Comparison of ENCODE assay signal across 6 cellular contexts in genomic region chr1:43969416-43969745, GRCh38. TPM values are rescaled to one million over a fixed set of nuclear protein-coding genes. Genes with fewer than 3 reads are reported as not detected.
A peak's percentile ranks its signal among the peaks of the same experiment; 100 is the strongest.
DNase-seq lines count a peak whose midpoint lies in the region; ATAC-seq and TF ChIP-seq lines count a peak whose summit lies in the region.

No MANE protein-coding gene starts in this region.

- no peaks in the 10 kb centered on the region for H3K27me3 Mint-ChIP-seq in CD4-positive, alpha-beta T cell
- no peaks in the 10 kb centered on the region for H3K27me3 Mint-ChIP-seq in T-helper 17 cell

- H3K4ac ChIP-seq in mesenchymal stem cell (ENCODE audit: low read depth in 1 of 2, low read length in 2 of 2), result no peak overlapping the region

- TF ChIP-seq CTCF in CD4-positive, alpha-beta T cell (IDR thresholded peaks at IDR 0.05), result no peak

- H3K9me3 Mint-ChIP-seq in CD4-positive, alpha-beta T cell, result no peaks in the 10 kb centered on the region

- no peak overlapping the region for H4K8ac ChIP-seq in mesenchymal stem cell (ENCODE audit: low read length)

- H2BK12ac ChIP-seq in mesenchymal stem cell (ENCODE audit: low read length in 2 of 2), result no peak overlapping the region

- H3K27me3 ChIP-seq in CD4-positive, alpha-beta T cell (ENCODE audit: control insufficient read depth, insufficient read depth, low read length), result no peaks in the 10 kb centered on the region
- H3K27me3 ChIP-seq in mesenchymal stem cell (ENCODE audit: control insufficient read depth in 1 of 2, insufficient read depth in 1 of 2, low read length in 2 of 2), result no peaks in the 10 kb centered on the region

- POLR2A ChIA-PET in CD4-positive, alpha-beta T cell (lab: Charles Lee), result interaction anchor here (0.9 to 1.4 kb wide), 3 partner anchors 21 to 244 kb away, joined by 3 to 7 read pairs (median 4); partner anchors contain the start of genes DMAP1 and IPO13

- no peak overlapping the region for H2AK5ac ChIP-seq in mesenchymal stem cell (ENCODE audit: low read length, severe bottlenecking)

- no peak for ATAC-seq in CD4-positive, alpha-beta T cell (ENCODE audit: poor library complexity)
- ATAC-seq in T-helper 17 cell (no peak), HG02870 (IDR thresholded peaks at IDR 0.05; ENCODE audit: unreplicated experiment) (no peak), GM18498 (IDR thresholded peaks at IDR 0.05; ENCODE audit: unreplicated experiment) (no peak)

- no peaks in the 10 kb centered on the region for H3K9me3 ChIP-seq in CD4-positive, alpha-beta T cell (ENCODE audit: control insufficient read depth, low read length)
- H3K9me3 ChIP-seq in T-helper 17 cell (ENCODE audit: control insufficient read depth, low read length, poor library complexity, severe bottlenecking), result no peaks in the 10 kb centered on the region
- no peaks in the 10 kb centered on the region for H3K9me3 ChIP-seq in mesenchymal stem cell (ENCODE audit: control insufficient read depth, low read length)

- H2AFZ ChIP-seq in mesenchymal stem cell (ENCODE audit: low read depth, low read length), result no peak overlapping the region

- H3K36me3 ChIP-seq in mesenchymal stem cell (ENCODE audit: control insufficient read depth in 1 of 2, insufficient read depth in 2 of 2, low read depth in 1 of 2, low read length in 2 of 2), result peaks cover 49 to 57% of the 10 kb centered on the region in 2 experiments

- peaks cover 11% of the 10 kb centered on the region for H3K4me1 ChIP-seq in mesenchymal stem cell (ENCODE audit: control insufficient read depth, insufficient read depth, low read depth, low read length)

- H4K91ac ChIP-seq in mesenchymal stem cell (ENCODE audit: low read length), result no peak overlapping the region

- H3K14ac ChIP-seq in mesenchymal stem cell (ENCODE audit: low read length in 2 of 2), result no peak overlapping the region

- peak overlapping the region; percentile 90 for H3K4me3 Mint-ChIP-seq in CD4-positive, alpha-beta T cell
- H3K4me3 Mint-ChIP-seq in T-helper 17 cell, result peak overlapping the region; percentile 93

- H3K36me3 Mint-ChIP-seq in CD4-positive, alpha-beta T cell (ENCODE audit: low read depth), result peaks cover 15% of the 10 kb centered on the region
- H3K36me3 Mint-ChIP-seq in T-helper 17 cell (ENCODE audit: low read depth), result peaks cover 4% of the 10 kb centered on the region

- H2BK5ac ChIP-seq in mesenchymal stem cell (ENCODE audit: low read depth, low read length, poor library complexity, severe bottlenecking), result no peak overlapping the region

- H3K27ac ChIP-seq in CD4-positive, alpha-beta T cell (ENCODE audit: low read depth, low read length), result no peak overlapping the region
- H3K27ac ChIP-seq in mesenchymal stem cell (ENCODE audit: low read length, poor library complexity, severe bottlenecking), result no peak overlapping the region

- CTCF ChIA-PET in CD4-positive, alpha-beta T cell (lab: Charles Lee), result interaction anchor here (1.6 kb wide), 1 partner anchor 22 kb away, joined by 4 read pairs; the partner anchor contains the start of gene IPO13

- no peak overlapping the region for H2BK15ac ChIP-seq in mesenchymal stem cell (ENCODE audit: low read depth, poor library complexity, severe bottlenecking)

- H3K79me1 ChIP-seq in mesenchymal stem cell (replicated peaks; ENCODE audit: low read length, poor library complexity, severe bottlenecking), result peaks cover 22% of the 10 kb centered on the region

- peak overlapping the region in 1 of 2 experiments; percentile 100 for H3K4me3 ChIP-seq in mesenchymal stem cell (ENCODE audit: insufficient read depth in 1 of 2, low read depth in 1 of 2, low read length in 2 of 2)

- DNase-seq in CD4-positive, alpha-beta T cell, result no peak
- no peak for DNase-seq in T-helper 17 cell
- no peak for DNase-seq in mesenchymal stem cell
- DNase-seq in epidermal melanocyte (ENCODE audit: insufficient read length, low spot score), result no peak

- H2BK120ac ChIP-seq in mesenchymal stem cell (ENCODE audit: low read depth, low read length), result no peak overlapping the region

- peak overlapping the region; percentile 74 for H3K27ac Mint-ChIP-seq in CD4-positive, alpha-beta T cell
- no peak overlapping the region for H3K27ac Mint-ChIP-seq in T-helper 17 cell

- no peak overlapping the region for H3K9ac ChIP-seq in mesenchymal stem cell (ENCODE audit: low read length)

- no peak overlapping the region for H3K18ac ChIP-seq in mesenchymal stem cell (ENCODE audit: low read depth in 1 of 2, low read length in 2 of 2)

- H3K4me2 ChIP-seq in mesenchymal stem cell (ENCODE audit: low read length, poor library complexity, severe bottlenecking), result peak overlapping the region; percentile 56

- peaks cover 37% of the 10 kb centered on the region for H3K4me1 Mint-ChIP-seq in CD4-positive, alpha-beta T cell (ENCODE audit: low read depth)
- H3K4me1 Mint-ChIP-seq in T-helper 17 cell, result peaks cover 29% of the 10 kb centered on the region

- intact Hi-C loops in CD4-positive, alpha-beta T cell (cut with DNase I, micrococcal nuclease), result loop anchor here in 1 of 2 experiments (1.0 kb wide), 1 partner anchor 23 kb away; the partner anchor contains the start of gene IPO13

- 60% methylated on average over 7 of the region's 7 CpGs for WGBS in mesenchymal stem cell

- H3K23ac ChIP-seq in mesenchymal stem cell (ENCODE audit: low read length in 2 of 2), result no peak overlapping the region

RNA-seq across cellular contexts. Expression of gene DPH2, which starts 0.4 kb away (rescaled TPM):
- 10 to 100 TPM; 10.3 to 12.0 TPM for total RNA-seq in CD4-positive, alpha-beta T cell
- total RNA-seq in T-helper 17 cell, result 10 to 100 TPM; 17.7 to 24.4 TPM
- 8.8 TPM for polyA plus RNA-seq in mesenchymal stem cell (2013, experiment 1 of 2)
- 9.0 TPM for polyA plus RNA-seq in mesenchymal stem cell (2013, experiment 2 of 2)

RNA-seq across cellular contexts. Expression of gene ATP6V0B, which starts 5.4 kb away (rescaled TPM):
- total RNA-seq in CD4-positive, alpha-beta T cell, result 10 to 100 TPM; 42.9 to 47.0 TPM
- total RNA-seq in T-helper 17 cell, result 10 to 100 TPM; 72.1 to 80.5 TPM
- polyA plus RNA-seq in mesenchymal stem cell (2013, experiment 1 of 2), result 60.5 TPM
- polyA plus RNA-seq in mesenchymal stem cell (2013, experiment 2 of 2), result 64.4 TPM

RNA-seq across cellular contexts. Expression of gene B4GALT2, which starts 9.6 kb away (rescaled TPM):
- total RNA-seq in CD4-positive, alpha-beta T cell, result under 1 TPM; 0.22 to 0.34 TPM
- total RNA-seq in T-helper 17 cell, result 1 to 10 TPM; 2.8 to 3.4 TPM
- polyA plus RNA-seq in mesenchymal stem cell (2013, experiment 1 of 2), result 37.4 TPM
- 35.8 TPM for polyA plus RNA-seq in mesenchymal stem cell (2013, experiment 2 of 2)

RNA-seq across cellular contexts. Expression of gene CCDC24, which starts 22.0 kb away (rescaled TPM):
- 1 to 10 TPM in 1 of 2 experiments, under 1 TPM in 1; 0.98 to 1.4 TPM for total RNA-seq in CD4-positive, alpha-beta T cell
- 1 to 10 TPM; 1.4 to 1.5 TPM for total RNA-seq in T-helper 17 cell
- polyA plus RNA-seq in mesenchymal stem cell (2013, experiment 1 of 2), result 2.9 TPM
- 3.2 TPM for polyA plus RNA-seq in mesenchymal stem cell (2013, experiment 2 of 2)

RNA-seq across cellular contexts. Expression of gene IPO13, which starts 22.6 kb away (rescaled TPM):
- 1 to 10 TPM; 6.3 to 7.4 TPM for total RNA-seq in CD4-positive, alpha-beta T cell
- 10 to 100 TPM; 10.6 to 12.5 TPM for total RNA-seq in T-helper 17 cell
- polyA plus RNA-seq in mesenchymal stem cell (2013, experiment 1 of 2), result 14.7 TPM
- polyA plus RNA-seq in mesenchymal stem cell (2013, experiment 2 of 2), result 13.5 TPM
